8 cellular contexts compared by ENCODE assay signal in the genomic region with DNA sequence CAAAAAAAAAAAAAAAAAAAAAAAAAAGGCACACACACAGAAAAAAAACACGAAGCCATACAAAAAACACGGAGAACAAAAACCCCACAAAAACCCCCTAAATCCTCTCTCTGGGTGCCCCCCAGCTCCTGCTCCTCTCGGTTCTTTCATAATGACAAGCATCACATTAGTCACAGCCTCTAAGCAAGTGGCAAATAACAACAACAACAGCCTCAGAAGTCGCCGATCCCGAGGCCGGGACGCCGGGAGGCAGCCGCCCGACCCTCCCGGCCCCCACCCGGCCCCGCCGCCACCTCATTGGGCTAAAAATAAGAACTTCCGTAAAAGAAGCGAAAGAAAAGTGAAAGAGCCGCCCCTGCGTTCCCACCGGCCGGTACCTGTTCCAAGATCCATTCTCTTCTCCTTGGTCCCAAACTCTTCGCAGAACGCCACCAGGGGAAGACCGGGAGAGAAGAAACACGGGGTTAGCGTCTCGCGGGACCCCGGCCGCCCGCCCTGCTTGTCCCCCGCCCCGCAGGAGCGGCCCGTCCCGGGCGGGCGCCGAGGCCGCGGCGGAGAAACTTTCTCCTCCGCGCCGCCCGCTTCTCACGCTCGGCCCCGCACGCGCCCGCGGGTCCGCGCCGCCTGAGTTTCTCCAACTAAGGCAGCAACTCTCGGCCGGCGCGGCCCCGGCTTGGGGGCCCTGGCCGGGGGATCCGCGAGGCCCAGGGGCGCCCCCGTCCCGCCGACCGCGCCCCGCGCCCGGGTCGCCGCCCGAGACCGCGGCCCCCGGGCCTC.
A peak's percentile ranks its signal among the peaks of the same experiment; 100 is the strongest.
DNase-seq lines count a peak whose midpoint lies in the region; ATAC-seq and TF ChIP-seq lines count a peak whose summit lies in the region.

No MANE protein-coding gene starts in this region.

- no peaks in the 10 kb centered on the region for H3K36me3 ChIP-seq in prostate gland

- peaks cover 26% of the 10 kb centered on the region for H3K4me1 Mint-ChIP-seq in activated T-cell treated with anti-CD3 and anti-CD28 coated beads, Interleukin-2, amount 50 U/mL, for 4 hours (ENCODE audit: low read depth)

- intact Hi-C loops in prostate gland (cut with DNase I): loop anchor here (5.0 to 10.0 kb wide), 3 partner anchors 99 to 171 kb away; no protein-coding TSS in a partner anchor

- peak; percentile 29 for ATAC-seq in GM21825 (IDR thresholded peaks at IDR 0.05; ENCODE audit: unreplicated experiment)
- ATAC-seq in activated T-cell treated with anti-CD3 and anti-CD28 coated beads, Interleukin-2, amount 50 U/mL, for 4 hours: peak; percentile 24 to 27

- TF ChIP-seq POLR2A in prostate gland (IDR thresholded peaks at IDR 0.05): no peak

- peak overlapping the region; percentile 91 to 96 for H3K27ac ChIP-seq in prostate gland

- H3K27me3 ChIP-seq in prostate gland (replicated peaks; ENCODE audit: insufficient read depth): no peaks in the 10 kb centered on the region

- under 1% methylated on average over 72 of the region's 79 CpGs for WGBS in prostate gland

- H3K4me3 ChIP-seq in foreskin fibroblast (ENCODE audit: low read depth in 1 of 2, low read length in 2 of 2) (peak overlapping the region; percentile 51 to 55), prostate gland (peak overlapping the region; percentile 67 to 86)

- DNase-seq in COLO668 (lab: John Stamatoyannopoulos, UW; ENCODE audit: unreplicated experiment) (peak; percentile 77), NOMO-1 (lab: John Stamatoyannopoulos, UW; ENCODE audit: unreplicated experiment in 2 of 2) (peak; percentile 50 to 55), foreskin fibroblast (peak in 1 of 2 donors; percentile 49), prostate gland (ENCODE audit: low spot score) (no peak), NCI-H524 (lab: John Stamatoyannopoulos, UW) (no peak), superior temporal gyrus (ENCODE audit: extremely low spot score) (no peak)
- DNase-seq in activated T-cell treated with anti-CD3 and anti-CD28 coated beads, Interleukin-2, amount 50 U/mL, for 4 hours: peak; percentile 23

- H3K4me1 ChIP-seq in prostate gland (replicated peaks): peaks cover 50% of the 10 kb centered on the region

- TF ChIP-seq CTCF in foreskin fibroblast (IDR thresholded peaks at IDR 0.05; ENCODE audit: low read depth, low read length) (no peak), prostate gland (IDR thresholded peaks at IDR 0.05) (no peak)

- H3K9me3 Mint-ChIP-seq in activated T-cell treated with anti-CD3 and anti-CD28 coated beads, Interleukin-2, amount 50 U/mL, for 4 hours: no peaks in the 10 kb centered on the region

- H3K27me3 Mint-ChIP-seq in activated T-cell treated with anti-CD3 and anti-CD28 coated beads, Interleukin-2, amount 50 U/mL, for 4 hours (ENCODE audit: low read depth): no peaks in the 10 kb centered on the region

- no peaks in the 10 kb centered on the region for H3K9me3 ChIP-seq in prostate gland

- peak overlapping the region; percentile 85 for H3K4me3 Mint-ChIP-seq in activated T-cell treated with anti-CD3 and anti-CD28 coated beads, Interleukin-2, amount 50 U/mL, for 4 hours

- H3K36me3 Mint-ChIP-seq in activated T-cell treated with anti-CD3 and anti-CD28 coated beads, Interleukin-2, amount 50 U/mL, for 4 hours (ENCODE audit: insufficient read depth): no peaks in the 10 kb centered on the region

Comparison
In these comparisons a context has a peak if more than half of its experiments do, and no peak if none do; other contexts are left out.
1. DNase-seq: peak in COLO668 (single experiment), NOMO-1 (2 of 2) and activated T-cell treated with anti-CD3 and anti-CD28 coated beads, Interleukin-2, amount 50 U/mL, for 4 hours (single experiment); none in prostate gland (single experiment), NCI-H524 (0 of 2) and superior temporal gyrus (single experiment).